In the genomic region with DNA sequence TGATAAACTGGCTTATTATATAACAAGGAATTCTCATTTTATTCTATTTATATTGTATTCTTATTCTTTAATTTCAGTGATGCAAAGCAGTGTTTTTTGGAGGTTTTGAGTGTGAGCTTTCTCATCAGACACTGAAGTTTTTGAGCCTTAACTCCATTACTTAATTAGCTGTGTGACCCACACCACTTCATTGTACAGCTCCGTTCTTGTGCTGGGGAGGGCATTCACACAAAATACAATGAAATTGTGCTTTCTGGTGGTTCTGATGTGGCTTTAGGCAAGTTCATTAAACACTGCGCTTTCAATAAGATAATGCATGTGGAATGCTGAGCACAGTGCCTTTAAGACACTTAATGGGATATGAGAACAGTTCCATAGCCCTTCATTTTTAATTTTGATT, we compare ENCODE assay signal across 20 cellular contexts.
DNase-seq lines count a peak whose midpoint lies in the region; ATAC-seq and TF ChIP-seq lines count a peak whose summit lies in the region.
"Had no signal": no experiment of that assay in that cellular context is flagged by ENCODE, and none has a peak within 500 bp of the region (broad histone marks: within the 10 kb centered on the region; RNA-seq: fewer than 3 reads in every experiment).

No MANE protein-coding gene starts in this region.

- peak overlapping the region; percentile 17 for H3K4me3 ChIP-seq in endodermal cell (ENCODE audit: low read length)
- no peak overlapping the region for H3K4me3 ChIP-seq in lower lobe of right lung
- H3K4me3 ChIP-seq in smooth muscle cell, result no peak overlapping the region
- H3K4me3 ChIP-seq: GM12878, GM23338 had no signal

- H3K27me3 ChIP-seq in endodermal cell (ENCODE audit: control insufficient read depth, insufficient read depth, low read length, poor library complexity, severe bottlenecking) (no peaks in the 10 kb centered on the region), lower lobe of right lung (ENCODE audit: low read depth) (no peaks in the 10 kb centered on the region), smooth muscle cell (ENCODE audit: low read depth) (no peaks in the 10 kb centered on the region)

- H3K27me3 Mint-ChIP-seq in natural killer cell treated with Interleukin-12 subunit alpha and Interleukin-12 subunit beta and Interleukin-15 and Interleukin-18, amount 100 ng/mL, for 72 hours, result no peaks in the 10 kb centered on the region
- H3K27me3 Mint-ChIP-seq in natural killer cell (ENCODE audit: low read depth in 2 of 2) (no peaks in the 10 kb centered on the region), endodermal cell (ENCODE audit: insufficient read depth) (no peaks in the 10 kb centered on the region)
- H3K27me3 Mint-ChIP-seq: CD4-positive, alpha-beta T cell had no signal

- intact Hi-C loops in natural killer cell (cut with micrococcal nuclease) (no loop called here), lower lobe of right lung (cut with DNase I) (no loop called here)

- TF ChIP-seq CTCF in natural killer cell (IDR thresholded peaks at IDR 0.05) (no peak), endodermal cell (conservative IDR thresholded peaks at IDR 0.05) (no peak), lower lobe of right lung (IDR thresholded peaks at IDR 0.05) (no peak), smooth muscle cell (IDR thresholded peaks at IDR 0.05; ENCODE audit: borderline replicate concordance, insufficient read depth, poor library complexity, severe bottlenecking) (no peak)

- H3K27ac ChIP-seq in endodermal cell (ENCODE audit: low read depth, low read length), result no peak overlapping the region
- no peak overlapping the region for H3K27ac ChIP-seq in lower lobe of right lung
- H3K27ac ChIP-seq in smooth muscle cell (ENCODE audit: low read depth), result no peak overlapping the region

- H3K9ac ChIP-seq in endodermal cell (ENCODE audit: extremely low read depth, low read length, poor library complexity, severe bottlenecking), result no peak overlapping the region
- no peak overlapping the region for H3K9ac ChIP-seq in smooth muscle cell (ENCODE audit: low read depth)

- no peak overlapping the region for H3K27ac Mint-ChIP-seq in natural killer cell treated with Interleukin-12 subunit alpha and Interleukin-12 subunit beta and Interleukin-15 and Interleukin-18, amount 100 ng/mL, for 72 hours
- H3K27ac Mint-ChIP-seq in natural killer cell (no peak overlapping the region), endodermal cell (no peak overlapping the region)
- H3K27ac Mint-ChIP-seq: CD4-positive, alpha-beta T cell; GM23338 had no signal

- H3K4me1 Mint-ChIP-seq in natural killer cell treated with Interleukin-12 subunit alpha and Interleukin-12 subunit beta and Interleukin-15 and Interleukin-18, amount 100 ng/mL, for 72 hours (ENCODE audit: low read depth in 2 of 2), result no peaks in the 10 kb centered on the region
- H3K4me1 Mint-ChIP-seq in natural killer cell (no peaks in the 10 kb centered on the region), endodermal cell (no peaks in the 10 kb centered on the region)
- H3K4me1 Mint-ChIP-seq: GM23338 had no signal

- H3K4me2 ChIP-seq in smooth muscle cell, result no peak overlapping the region
- H3K4me2 ChIP-seq: GM23338 had no signal

- H3K4me3 Mint-ChIP-seq in natural killer cell treated with Interleukin-12 subunit alpha and Interleukin-12 subunit beta and Interleukin-15 and Interleukin-18, amount 100 ng/mL, for 72 hours, result no peak overlapping the region
- H3K4me3 Mint-ChIP-seq in natural killer cell, result no peak overlapping the region
- H3K4me3 Mint-ChIP-seq in endodermal cell, result no peak overlapping the region
- H3K4me3 Mint-ChIP-seq: CD4-positive, alpha-beta T cell; GM23338 had no signal

- H3K4me1 ChIP-seq in endodermal cell (ENCODE audit: control insufficient read depth, insufficient read depth, low read length) (no peaks in the 10 kb centered on the region), lower lobe of right lung (no peaks in the 10 kb centered on the region), smooth muscle cell (ENCODE audit: low read depth) (no peaks in the 10 kb centered on the region)
- H3K4me1 ChIP-seq: Caco-2 had no signal

- no peak for ATAC-seq in natural killer cell treated with Interleukin-12 subunit alpha and Interleukin-12 subunit beta and Interleukin-15 and Interleukin-18, amount 100 ng/mL, for 72 hours
- ATAC-seq in natural killer cell (no peak), lower lobe of right lung (peak; percentile 0)
- ATAC-seq: GM12878, GM23338, HCT116 had no signal

- WGBS in endodermal cell (ENCODE audit: insufficient coverage in 1 of 2, insufficient read length in 1 of 2), 2 experiments, result 65 to 72% methylated on average over 2 of the region's 2 CpGs
- WGBS in smooth muscle cell (ENCODE audit: low lambda C conversion rate), result 59% methylated on average over 2 of the region's 2 CpGs

- peak; percentile 53 for DNase-seq in natural killer cell treated with Interleukin-12 subunit alpha and Interleukin-12 subunit beta and Interleukin-15 and Interleukin-18, amount 100 ng/mL, for 72 hours (ENCODE audit: low spot score)
- DNase-seq in natural killer cell (no peak), endodermal cell (no peak), lower lobe of right lung (no peak), glomerular visceral epithelial cell (ENCODE audit: extremely low spot score) (no peak), smooth muscle cell (lab: John Stamatoyannopoulos, UW; ENCODE audit: unreplicated experiment) (no peak)
- no peak for DNase-seq in activated CD8-positive, alpha-beta memory T cell treated with anti-CD3 and anti-CD28 coated beads, Interleukin-2, amount 50 U/mL, for 48 hours
- DNase-seq in activated naive CD4-positive, alpha-beta T cell treated with anti-CD3 and anti-CD28 coated beads, Interleukin-2, amount 50 U/mL, for 16 hours, result no peak
- DNase-seq: Caco-2; CD4-positive, alpha-beta T cell; GDM1; NCI-H1092; NCI-H1436 treated with DMSO at 0.1 percent for 48 hours; NCI-H2081; NCI-H446 treated with DMSO at 0.1 percent for 48 hours; NCI-H69; SHP77 had no signal

- H3K79me2 ChIP-seq in smooth muscle cell (ENCODE audit: low read depth), result no peaks in the 10 kb centered on the region

- H3K36me3 Mint-ChIP-seq in natural killer cell treated with Interleukin-12 subunit alpha and Interleukin-12 subunit beta and Interleukin-15 and Interleukin-18, amount 100 ng/mL, for 72 hours, result no peaks in the 10 kb centered on the region
- H3K36me3 Mint-ChIP-seq in natural killer cell, result no peaks in the 10 kb centered on the region
- H3K36me3 Mint-ChIP-seq in endodermal cell (ENCODE audit: low read depth), result no peaks in the 10 kb centered on the region

- H2AFZ ChIP-seq in smooth muscle cell (ENCODE audit: low read depth), result no peak overlapping the region
- H2AFZ ChIP-seq: GM23338 had no signal

- H4K20me1 ChIP-seq in smooth muscle cell (ENCODE audit: low read depth), result no peaks in the 10 kb centered on the region

- peaks cover 87% of the 10 kb centered on the region for H3K9me3 ChIP-seq in endodermal cell (ENCODE audit: control insufficient read depth, low read length)
- H3K9me3 ChIP-seq in lower lobe of right lung, result peaks cover 41% of the 10 kb centered on the region
- H3K9me3 ChIP-seq in smooth muscle cell (replicated peaks; ENCODE audit: low read depth), result peaks cover 52% of the 10 kb centered on the region

- H3F3A ChIP-seq in smooth muscle cell (ENCODE audit: low read depth), result no peaks in the 10 kb centered on the region

- H3K36me3 ChIP-seq in endodermal cell (ENCODE audit: control insufficient read depth, insufficient read depth, low read length), result no peaks in the 10 kb centered on the region
- no peaks in the 10 kb centered on the region for H3K36me3 ChIP-seq in lower lobe of right lung
- H3K36me3 ChIP-seq in smooth muscle cell (ENCODE audit: low read depth), result no peaks in the 10 kb centered on the region

- no peaks in the 10 kb centered on the region for H3K9me3 Mint-ChIP-seq in natural killer cell treated with Interleukin-12 subunit alpha and Interleukin-12 subunit beta and Interleukin-15 and Interleukin-18, amount 100 ng/mL, for 72 hours
- H3K9me3 Mint-ChIP-seq in natural killer cell (no peaks in the 10 kb centered on the region), endodermal cell (no peaks in the 10 kb centered on the region)
- H3K9me3 Mint-ChIP-seq: CD4-positive, alpha-beta T cell; GM23338 had no signal

Comparison
In these comparisons a context has a peak if more than half of its experiments do, and no peak if none do; other contexts are left out.
1. ATAC-seq: peak in lower lobe of right lung (2 of 2); none in natural killer cell treated with Interleukin-12 subunit alpha and Interleukin-12 subunit beta and Interleukin-15 and Interleukin-18, amount 100 ng/mL, for 72 hours (0 of 2) and natural killer cell (0 of 3).